In the genomic region with DNA sequence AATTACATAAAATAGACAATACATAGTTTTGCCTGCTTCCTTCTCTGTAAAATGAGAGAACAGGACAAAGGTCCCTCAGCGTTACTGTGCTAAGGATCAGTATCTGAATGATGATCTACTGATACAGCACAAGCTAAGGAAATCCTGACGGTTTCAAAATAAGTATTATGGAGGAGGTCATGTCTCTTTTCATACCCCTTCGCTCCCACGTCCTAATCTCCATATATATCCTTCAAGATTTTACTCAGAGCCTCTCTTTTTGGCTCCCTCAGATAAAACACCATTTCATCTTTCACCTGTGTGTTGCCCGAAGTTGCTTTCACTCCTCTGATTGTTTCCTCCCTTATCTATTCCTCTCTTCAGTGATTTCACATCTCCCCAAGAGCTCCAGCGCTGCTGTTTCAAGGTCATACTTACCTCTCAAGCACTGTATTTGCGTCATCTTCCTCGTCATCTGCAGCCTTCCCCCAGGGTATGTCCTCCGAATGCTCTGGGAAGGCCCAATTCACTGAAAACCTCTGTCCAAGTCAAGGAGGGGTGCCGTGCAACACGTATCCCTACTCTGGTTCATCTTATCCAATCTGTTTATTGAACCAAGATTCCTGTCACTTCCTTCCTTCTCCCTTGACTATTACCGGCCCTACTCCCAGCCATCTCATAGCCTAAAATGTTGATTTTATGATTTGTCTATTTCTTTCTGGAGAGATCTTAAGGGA, we compare ENCODE assay signal across 8 cellular contexts. TPM values are rescaled to one million over a fixed set of nuclear protein-coding genes. Genes with fewer than 3 reads are reported as not detected.
DNase-seq lines count a peak whose midpoint lies in the region; ATAC-seq and TF ChIP-seq lines count a peak whose summit lies in the region.

No MANE protein-coding gene starts in this region.

- H3K9me3 ChIP-seq in IMR-90 (ENCODE audit: control insufficient read depth, insufficient read depth, low read length) (no peaks in the 10 kb centered on the region), iPS-15b (ENCODE audit: control insufficient read depth, insufficient read depth, low read length) (no peaks in the 10 kb centered on the region)

- peak overlapping the region; percentile 84; the same call in 1 of the 2 replicates for H2AK5ac ChIP-seq in IMR-90 (ENCODE audit: low read depth, low read length)

- H3K18ac ChIP-seq in IMR-90 (ENCODE audit: low read depth, low read length): no peak overlapping the region

- intact Hi-C loops in IMR-90 (cut with micrococcal nuclease): loop anchor here (1.0 kb wide), 1 partner anchor 15 kb away; a partner anchor contains a TSS
- intact Hi-C loops in activated CD8-positive, alpha-beta T cell treated with anti-CD3 and anti-CD28 coated beads for 36 hours (cut with micrococcal nuclease): no loop called here

- peak overlapping the region; percentile 66 for H3K4me2 ChIP-seq in IMR-90 (ENCODE audit: low read depth, low read length)

- H3K4me3 ChIP-seq in IMR-90 (ENCODE audit: insufficient read depth, low read depth, low read length) (no peak overlapping the region), iPS-15b (ENCODE audit: low read depth, low read length) (no peak overlapping the region)

- peak overlapping the region; percentile 75 for H3K4ac ChIP-seq in IMR-90 (ENCODE audit: low read depth, low read length)

- peak overlapping the region; percentile 92 to 96 for H4K8ac ChIP-seq in IMR-90 (ENCODE audit: low read depth in 2 of 2, low read length in 2 of 2)

- H3K36me3 Mint-ChIP-seq in activated CD8-positive, alpha-beta T cell treated with anti-CD3 and anti-CD28 coated beads for 36 hours (ENCODE audit: low read depth): peaks cover 40% of the 10 kb centered on the region
- H3K36me3 Mint-ChIP-seq in stimulated activated effector memory CD8-positive, alpha-beta T cell treated with anti-CD3 and anti-CD28 coated beads, Interleukin-12 subunit alpha, Interleukin-12 subunit beta, amount 100 ng/mL, for 72 hours: peaks cover 74% of the 10 kb centered on the region

- no peak for TF ChIP-seq RAD21 in IMR-90 (IDR thresholded peaks at IDR 0.05; ENCODE audit: low read length)

- CTCF ChIA-PET in IMR-90 (lab: Yijun Ruan, JAX): interaction anchor here (1.0 to 1.2 kb wide), 4 partner anchors 11 to 80 kb away, joined by 3 to 6 read pairs (median 5); a partner anchor contains a TSS
- CTCF ChIA-PET in activated CD8-positive, alpha-beta T cell treated with anti-CD3 and anti-CD28 coated beads for 36 hours (lab: Charles Lee): interaction anchor here (0.7 to 6.7 kb wide), 21 partner anchors 10 to 471 kb away, joined by 3 to 83 read pairs (median 5); a partner anchor contains a TSS

- H2BK20ac ChIP-seq in IMR-90 (ENCODE audit: low read depth, low read length): no peak overlapping the region

- no peak overlapping the region; the same call in 1 of the 2 replicates for H3K56ac ChIP-seq in IMR-90 (ENCODE audit: extremely low read depth, insufficient read depth, low read length)

- peak overlapping the region; percentile 86 for H3K4me3 Mint-ChIP-seq in activated CD8-positive, alpha-beta T cell treated with anti-CD3 and anti-CD28 coated beads for 36 hours
- H3K4me3 Mint-ChIP-seq in stimulated activated effector memory CD8-positive, alpha-beta T cell treated with anti-CD3 and anti-CD28 coated beads, Interleukin-12 subunit alpha, Interleukin-12 subunit beta, amount 100 ng/mL, for 72 hours: peak overlapping the region; percentile 90

- H2BK120ac ChIP-seq in IMR-90 (ENCODE audit: low read depth, low read length): no peak overlapping the region; the same call in 1 of the 2 replicates

- peaks cover 40% of the 10 kb centered on the region for H3K4me1 Mint-ChIP-seq in activated CD8-positive, alpha-beta T cell treated with anti-CD3 and anti-CD28 coated beads for 36 hours (ENCODE audit: low read depth)
- H3K4me1 Mint-ChIP-seq in stimulated activated effector memory CD8-positive, alpha-beta T cell treated with anti-CD3 and anti-CD28 coated beads, Interleukin-12 subunit alpha, Interleukin-12 subunit beta, amount 100 ng/mL, for 72 hours: peaks cover 37% of the 10 kb centered on the region

- peaks cover 33 to 48% of the 10 kb centered on the region in 2 experiments for H3K79me1 ChIP-seq in IMR-90 (ENCODE audit: low read depth in 1 of 2, low read length in 2 of 2)

- H2AFZ ChIP-seq in IMR-90 (replicated peaks; ENCODE audit: low read length, poor library complexity): no peak overlapping the region

- peaks cover 13% of the 10 kb centered on the region; the same call in 1 of the 2 replicates for H4K20me1 ChIP-seq in IMR-90 (ENCODE audit: insufficient read depth, low read length)

- peak overlapping the region; percentile 2; the same call in 1 of the 3 replicates for H2BK15ac ChIP-seq in IMR-90 (ENCODE audit: low read depth, low read length)

- H3K23ac ChIP-seq in IMR-90 (ENCODE audit: low read depth, low read length): no peak overlapping the region; the same call in 1 of the 2 replicates

- no TSS peak for BruUV-seq in IMR-90 (replicated peaks; lab: Mats Ljungman, UMichigan)

- no peak for TF ChIP-seq CTCF in IMR-90 (conservative IDR thresholded peaks at IDR 0.05; ENCODE audit: low read depth, low read length)
- no peak for TF ChIP-seq CTCF in activated CD8-positive, alpha-beta T cell treated with anti-CD3 and anti-CD28 coated beads for 36 hours (IDR thresholded peaks at IDR 0.05)

- in situ Hi-C loops in IMR-90 (cut with MboI; ENCODE audit: low sequenced_read_pairs): no loop called here

- H3K27me3 Mint-ChIP-seq in activated CD8-positive, alpha-beta T cell treated with anti-CD3 and anti-CD28 coated beads for 36 hours: no peaks in the 10 kb centered on the region

- POLR2A ChIA-PET in IMR-90 (lab: Charles Lee; ENCODE audit: unreplicated experiment): interaction anchor here (0.8 kb wide), 1 partner anchor 15 kb away, joined by 4 read pairs; no protein-coding TSS in a partner anchor
- POLR2A ChIA-PET in activated CD8-positive, alpha-beta T cell treated with anti-CD3 and anti-CD28 coated beads for 36 hours (lab: Charles Lee): interaction anchor here (1.0 to 6.3 kb wide), 7 partner anchors 16 to 80 kb away, joined by 3 to 60 read pairs (median 11); a partner anchor contains a TSS

- ATAC-seq in IMR-90 (ENCODE audit: low read depth) (no peak), HG02981 (IDR thresholded peaks at IDR 0.05; ENCODE audit: unreplicated experiment) (no peak)
- ATAC-seq in activated CD8-positive, alpha-beta T cell treated with anti-CD3 and anti-CD28 coated beads for 36 hours: no peak
- no peak for ATAC-seq in stimulated activated effector memory CD8-positive, alpha-beta T cell treated with anti-CD3 and anti-CD28 coated beads, Interleukin-12 subunit alpha, Interleukin-12 subunit beta, amount 100 ng/mL, for 72 hours

- H3K36me3 ChIP-seq in IMR-90 (ENCODE audit: control insufficient read depth, insufficient read depth, low read length) (peaks cover 23% of the 10 kb centered on the region), iPS-15b (ENCODE audit: control insufficient read depth, insufficient read depth, low read length) (peaks cover 21% of the 10 kb centered on the region)

- H3K4me1 ChIP-seq in IMR-90 (ENCODE audit: control insufficient read depth, insufficient read depth, low read length) (peaks cover 2% of the 10 kb centered on the region; the same call in 1 of the 2 replicates), iPS-15b (ENCODE audit: control insufficient read depth, insufficient read depth, low read length) (peaks cover 3% of the 10 kb centered on the region)

- peak overlapping the region; percentile 44 for H3K27ac ChIP-seq in IMR-90 (ENCODE audit: insufficient read depth, low read length)

- peak overlapping the region; percentile 32 for H3K9ac ChIP-seq in IMR-90 (ENCODE audit: low read depth, low read length)
- H3K9ac ChIP-seq in iPS-15b (ENCODE audit: low read depth, low read length): peak overlapping the region; percentile 70

- dilution Hi-C loops in IMR-90 (cut with HindIII; ENCODE audit: low sequenced_read_pairs, unreplicated experiment): no loop called here

- H2AK9ac ChIP-seq in IMR-90 (replicated peaks; ENCODE audit: low read depth, low read length, poor library complexity): peak overlapping the region; percentile 60

- no peaks in the 10 kb centered on the region for H3K9me3 Mint-ChIP-seq in activated CD8-positive, alpha-beta T cell treated with anti-CD3 and anti-CD28 coated beads for 36 hours
- H3K9me3 Mint-ChIP-seq in stimulated activated effector memory CD8-positive, alpha-beta T cell treated with anti-CD3 and anti-CD28 coated beads, Interleukin-12 subunit alpha, Interleukin-12 subunit beta, amount 100 ng/mL, for 72 hours: no peaks in the 10 kb centered on the region

- 90% methylated on average over 6 of the region's 12 CpGs; no CpG with 5 or more reads in 1 of the 2 experiments for WGBS in IMR-90 (ENCODE audit: extremely low coverage in 2 of 2, insufficient read length in 1 of 2), 2 experiments

- H2BK5ac ChIP-seq in IMR-90 (ENCODE audit: low read depth, low read length, poor library complexity, severe bottlenecking): peak overlapping the region; percentile 65

- H3K27me3 ChIP-seq in IMR-90 (ENCODE audit: control insufficient read depth, insufficient read depth, low read length) (no peaks in the 10 kb centered on the region), iPS-15b (ENCODE audit: control insufficient read depth, insufficient read depth, low read length) (no peaks in the 10 kb centered on the region)

- DNase-seq in IMR-90 (no peak), globus pallidus (ENCODE audit: low spot score) (no peak), cerebellum (ENCODE audit: low spot score) (no peak), NCI-H2107 (lab: John Stamatoyannopoulos, UW) (no peak)
- no peak for DNase-seq in activated CD8-positive, alpha-beta T cell treated with anti-CD3 and anti-CD28 coated beads for 36 hours
- no peak for DNase-seq in stimulated activated effector memory CD8-positive, alpha-beta T cell treated with anti-CD3 and anti-CD28 coated beads, Interleukin-12 subunit alpha, Interleukin-12 subunit beta, amount 100 ng/mL, for 72 hours (ENCODE audit: low spot score in 2 of 2)

- peak overlapping the region; percentile 90 for H4K5ac ChIP-seq in IMR-90 (ENCODE audit: low read depth, low read length)

- no peak for TF ChIP-seq POLR2A in IMR-90 (IDR thresholded peaks at IDR 0.05; ENCODE audit: low read depth, low read length)

- no peaks in the 10 kb centered on the region for H3K9me1 ChIP-seq in IMR-90 (ENCODE audit: insufficient read depth, low read length)

- peak overlapping the region; percentile 68 for H3K27ac Mint-ChIP-seq in activated CD8-positive, alpha-beta T cell treated with anti-CD3 and anti-CD28 coated beads for 36 hours
- peak overlapping the region; percentile 87 for H3K27ac Mint-ChIP-seq in stimulated activated effector memory CD8-positive, alpha-beta T cell treated with anti-CD3 and anti-CD28 coated beads, Interleukin-12 subunit alpha, Interleukin-12 subunit beta, amount 100 ng/mL, for 72 hours

- peak overlapping the region; percentile 55 for H4K91ac ChIP-seq in IMR-90 (ENCODE audit: insufficient read depth, low read depth, low read length)

- peak overlapping the region; percentile 39; the same call in 1 of the 2 replicates for H3K14ac ChIP-seq in IMR-90 (replicated peaks; ENCODE audit: low read depth, low read length)

RNA-seq across cellular contexts. Expression of a gene that starts 1.2 kb away (rescaled TPM):
- total RNA-seq in IMR-90 (2012; rRNA removed): 146 and 174 TPM in 2 replicates
- 42.3 and 49.0 TPM in 2 replicates for polyA plus RNA-seq in IMR-90 (2012; rRNA removed)
- 20.3 and 23.3 TPM in 2 replicates for polyA plus RNA-seq in IMR-90 (2012; cell fraction: cytosol; rRNA removed)
- 54.4 and 79.1 TPM in 2 replicates for polyA plus RNA-seq in IMR-90 (2012; cell fraction: nucleus; rRNA removed; ENCODE audit: low replicate concordance)
- 100 to 1,000 TPM; 137 to 140 TPM for total RNA-seq in activated CD8-positive, alpha-beta T cell treated with anti-CD3 and anti-CD28 coated beads for 36 hours
- 115 TPM for total RNA-seq in cerebellum

RNA-seq across cellular contexts. Expression of a gene that starts 15.5 kb away (rescaled TPM):
- total RNA-seq in IMR-90 (2012; rRNA removed) (79.2 and 81.7 TPM in 2 replicates), cerebellum (26.9 TPM)
- polyA plus RNA-seq in IMR-90 (2012; rRNA removed): 76.0 and 80.8 TPM in 2 replicates
- 67.2 and 90.4 TPM in 2 replicates for polyA plus RNA-seq in IMR-90 (2012; cell fraction: cytosol; rRNA removed)
- 22.7 and 43.7 TPM in 2 replicates for polyA plus RNA-seq in IMR-90 (2012; cell fraction: nucleus; rRNA removed; ENCODE audit: low replicate concordance)
- 10 to 100 TPM; 37.4 to 39.0 TPM for total RNA-seq in activated CD8-positive, alpha-beta T cell treated with anti-CD3 and anti-CD28 coated beads for 36 hours

RNA-seq across cellular contexts. Expression of a gene that starts 15.8 kb away (rescaled TPM):
- total RNA-seq in IMR-90 (2012; rRNA removed) (44.8 and 45.0 TPM in 2 replicates), cerebellum (47.2 TPM)
- 40.0 and 41.4 TPM in 2 replicates for polyA plus RNA-seq in IMR-90 (2012; rRNA removed)
- polyA plus RNA-seq in IMR-90 (2012; cell fraction: cytosol; rRNA removed): 18.2 and 20.2 TPM in 2 replicates
- polyA plus RNA-seq in IMR-90 (2012; cell fraction: nucleus; rRNA removed; ENCODE audit: low replicate concordance): 66.1 and 72.1 TPM in 2 replicates
- total RNA-seq in activated CD8-positive, alpha-beta T cell treated with anti-CD3 and anti-CD28 coated beads for 36 hours: 10 to 100 TPM; 60.3 to 63.3 TPM

RNA-seq across cellular contexts. Expression of a gene that starts 32.2 kb away (rescaled TPM):
- total RNA-seq in IMR-90 (2012; rRNA removed) (2.2 and 2.8 TPM in 2 replicates), cerebellum (34.7 TPM)
- 5.9 and 6.8 TPM in 2 replicates for polyA plus RNA-seq in IMR-90 (2012; rRNA removed)
- 0.62 and 0.75 TPM in 2 replicates for polyA plus RNA-seq in IMR-90 (2012; cell fraction: cytosol; rRNA removed)
- 23.4 and 50.7 TPM in 2 replicates for polyA plus RNA-seq in IMR-90 (2012; cell fraction: nucleus; rRNA removed; ENCODE audit: low replicate concordance)
- total RNA-seq in activated CD8-positive, alpha-beta T cell treated with anti-CD3 and anti-CD28 coated beads for 36 hours: 10 to 100 TPM; 22.5 to 24.9 TPM

RNA-seq across cellular contexts. Expression of a gene that starts 47.4 kb away (rescaled TPM):
- total RNA-seq in IMR-90 (2012; rRNA removed) (55.5 and 60.8 TPM in 2 replicates), cerebellum (21.9 TPM)
- 40.3 and 47.3 TPM in 2 replicates for polyA plus RNA-seq in IMR-90 (2012; rRNA removed)
- polyA plus RNA-seq in IMR-90 (2012; cell fraction: cytosol; rRNA removed): 11.7 and 27.3 TPM in 2 replicates
- polyA plus RNA-seq in IMR-90 (2012; cell fraction: nucleus; rRNA removed; ENCODE audit: low replicate concordance): 39.8 and 75.8 TPM in 2 replicates
- total RNA-seq in activated CD8-positive, alpha-beta T cell treated with anti-CD3 and anti-CD28 coated beads for 36 hours: 100 to 1,000 TPM; 140 to 141 TPM
